In genomic region chr16:89732142-89732917, GRCh38 we compare ENCODE assay signal across 12 cellular contexts. TPM values are rescaled to one million over a fixed set of nuclear protein-coding genes. Genes with fewer than 3 reads are reported as not detected.
A peak's percentile ranks its signal among the peaks of the same experiment; 100 is the strongest.
DNase-seq lines count a peak whose midpoint lies in the region; ATAC-seq, FAIRE-seq and TF ChIP-seq lines count a peak whose summit lies in the region.
"Had no signal": no experiment of that assay in that cellular context is flagged by ENCODE, and none has a peak within 500 bp of the region (broad histone marks: within the 10 kb centered on the region; RNA-seq: fewer than 3 reads in every experiment).

No MANE protein-coding gene starts in this region.

- H3K4me1 ChIP-seq in DND-41 (ENCODE audit: insufficient read depth, low read length): no peaks in the 10 kb centered on the region
- peaks cover 0 to 17% of the 10 kb centered on the region in 2 experiments; a peak in 1 of 5 replicates for H3K4me1 ChIP-seq in K562 (replicated peaks in 1 of 2; ENCODE audit: control insufficient read depth in 2 of 2, insufficient read depth in 2 of 2, low read length in 2 of 2)
- no peaks in the 10 kb centered on the region for H3K4me1 ChIP-seq in aorta (ENCODE audit: control insufficient read depth in 1 of 2, insufficient read depth in 2 of 2, low read length in 2 of 2)
- H3K4me1 ChIP-seq in mucosa of descending colon (ENCODE audit: low read depth): no peaks in the 10 kb centered on the region
- H3K4me1 ChIP-seq: body of pancreas had no signal

- no peak for TF ChIP-seq RAD21 in K562 (CRISPR knock-in tag; conservative IDR thresholded peaks at IDR 0.05 in 1 of 2, IDR thresholded peaks at IDR 0.05 in 1 of 2)

- FAIRE-seq in K562 (lab: Jason Lieb, UNC): no peak

- H3K36me3 ChIP-seq in DND-41 (ENCODE audit: insufficient read depth, low read length) (peaks cover 90% of the 10 kb centered on the region), K562 (ENCODE audit: control insufficient read depth, insufficient read depth, low read length) (peaks cover 96% of the 10 kb centered on the region), aorta (ENCODE audit: control insufficient read depth in 1 of 2, insufficient read depth in 2 of 2, low read length in 1 of 2) (peaks cover 0 to 21% of the 10 kb centered on the region in 2 donors), mucosa of descending colon (ENCODE audit: low read depth) (peaks cover 4% of the 10 kb centered on the region)

- 91% methylated on average over 23 of the region's 24 CpGs for WGBS in K562 (ENCODE audit: insufficient coverage, low coverage, missing lambda C conversion rate)
- 89% methylated on average over 19 to 24 of the region's 24 CpGs for WGBS in aorta, 2 donors

- H3K9ac ChIP-seq in DND-41 (ENCODE audit: low read depth, low read length) (no peak overlapping the region), K562 (ENCODE audit: insufficient read depth in 1 of 2, low read depth in 2 of 2, low read length in 2 of 2) (peak overlapping the region in 1 of 2 experiments; percentile 62; a peak in 1 of 4 replicates)

- peaks cover 39% of the 10 kb centered on the region for H3K79me2 ChIP-seq in DND-41 (ENCODE audit: insufficient read depth, low read length)
- H3K79me2 ChIP-seq in K562 (ENCODE audit: control insufficient read depth, insufficient read depth, low read length): peaks cover 3% of the 10 kb centered on the region; the same call in 1 of the 3 replicates

- H4K20me1 ChIP-seq in DND-41 (ENCODE audit: insufficient read depth, low read length) (peaks cover 62% of the 10 kb centered on the region), K562 (replicated peaks; ENCODE audit: control insufficient read depth, insufficient read depth, low read length) (peaks cover under 1% of the 10 kb centered on the region; the same call in 1 of the 2 replicates)

- H3K4me3 ChIP-seq in DND-41 (ENCODE audit: low read depth in 1 of 2, low read length in 2 of 2) (no peak overlapping the region), K562 (no peak overlapping the region), aorta (ENCODE audit: low read length in 2 of 2) (no peak overlapping the region), mucosa of descending colon (no peak overlapping the region)
- H3K4me3 ChIP-seq: body of pancreas, MG63 had no signal

- no peaks in the 10 kb centered on the region for H3K27me3 ChIP-seq in DND-41 (ENCODE audit: insufficient read depth, low read length, poor library complexity)
- no peaks in the 10 kb centered on the region for H3K27me3 ChIP-seq in K562 (ENCODE audit: control insufficient read depth in 2 of 2, insufficient read depth in 2 of 2, low read length in 2 of 2)
- no peaks in the 10 kb centered on the region for H3K27me3 ChIP-seq in aorta (ENCODE audit: control insufficient read depth in 1 of 2, insufficient read depth in 2 of 2, low read length in 1 of 2)
- H3K27me3 ChIP-seq: body of pancreas, MG63 had no signal

- intact Hi-C loops in K562 (cut with micrococcal nuclease) (no loop called here), aorta (cut with DNase I) (loop anchor here in 1 of 2 donors (10.0 kb wide), 1 partner anchor 52 kb away; no protein-coding TSS in a partner anchor), mucosa of descending colon (cut with DNase I, micrococcal nuclease) (no loop called here), posterior vena cava (cut with DNase I) (no loop called here)

- no peaks in the 10 kb centered on the region for H3K9me1 ChIP-seq in K562 (ENCODE audit: control insufficient read depth, insufficient read depth, low read length)

- POLR2A ChIA-PET in K562 (lab: Yijun Ruan, JAX): interaction anchor here (0.6 to 1.2 kb wide), 7 partner anchors 8 to 32 kb away, joined by 3 to 6 read pairs (median 3); partner anchors contain the start of gene SPATA2L

- H3K4me2 ChIP-seq in DND-41 (ENCODE audit: insufficient read depth, low read length) (no peak overlapping the region), K562 (ENCODE audit: insufficient read depth, low read length) (no peak overlapping the region)

- TF ChIP-seq EP300 in K562 (IDR thresholded peaks at IDR 0.05; ENCODE audit: low read length): no peak

- no TSS peak for BruUV-seq in K562 (replicated peaks; lab: Mats Ljungman, UMichigan)

- DNase-seq in DND-41 (no peak), K562 (ENCODE audit: extremely low read depth in 1 of 4, low spot score in 3 of 4) (no peak), aorta (no peak), mucosa of descending colon (no peak), posterior vena cava (ENCODE audit: low spot score) (no peak)
- DNase-seq: activated CD4-positive, alpha-beta T cell treated with anti-CD3 and anti-CD28 coated beads, Interleukin-2, amount 50 U/mL, for 1 hour; body of pancreas; DMS153; MG63; NCI-H2081 treated with DMSO at 0.1 percent for 48 hours; NCI-H748 treated with DMSO at 0.1 percent for 48 hours had no signal

- in situ Hi-C loops in K562 (cut with MboI): no loop called here

- no peak overlapping the region for H2AFZ ChIP-seq in DND-41 (ENCODE audit: low read depth, low read length)
- H2AFZ ChIP-seq in K562 (ENCODE audit: low read depth, low read length): no peak overlapping the region

- 0 out of 2 replicates have a peak, but pooled peaks have one; percentile 37 for TF ChIP-seq POLR2A in K562 (conservative IDR thresholded peaks at IDR 0.05)

- ATAC-seq in DND-41 (ENCODE audit: insufficient read depth, low read depth) (peak; percentile 35), K562 (no peak; the same call in 2 of the 3 replicates), aorta (ENCODE audit: low FRiP score) (no peak), mucosa of descending colon (no peak)
- ATAC-seq: body of pancreas had no signal

- no peaks in the 10 kb centered on the region for H3K9me3 ChIP-seq in DND-41 (ENCODE audit: insufficient read depth, low read length, severe bottlenecking)
- no peaks in the 10 kb centered on the region for H3K9me3 ChIP-seq in K562 (replicated peaks; ENCODE audit: control insufficient read depth, insufficient read depth, low read depth, low read length)
- no peaks in the 10 kb centered on the region for H3K9me3 ChIP-seq in aorta (ENCODE audit: control insufficient read depth, low read length)
- no peaks in the 10 kb centered on the region for H3K9me3 ChIP-seq in mucosa of descending colon
- H3K9me3 ChIP-seq: body of pancreas, MG63 had no signal

- peak overlapping the region; percentile 27; the same call in 1 of the 2 replicates for H3K27ac ChIP-seq in 22Rv1
- H3K27ac ChIP-seq in DND-41 (ENCODE audit: low read length): no peak overlapping the region
- H3K27ac ChIP-seq in K562 (ENCODE audit: extremely low read depth, low read depth, low read length): no peak overlapping the region
- no peak overlapping the region for H3K27ac ChIP-seq in aorta (ENCODE audit: low read depth in 1 of 2, low read length in 2 of 2)
- H3K27ac ChIP-seq: body of pancreas had no signal

- CTCF ChIA-PET in K562 (lab: Yijun Ruan, JAX; ENCODE audit: low intra/inter-chr PET ratio): no interaction called here

- TF ChIP-seq CTCF in 22Rv1 (IDR thresholded peaks at IDR 0.05) (no peak), DND-41 (IDR thresholded peaks at IDR 0.05; ENCODE audit: borderline replicate concordance, extremely low read depth, low read length, poor library complexity, severe bottlenecking) (no peak), K562 (IDR thresholded peaks at IDR 0.05 in 2 of 3, conservative IDR thresholded peaks at IDR 0.05 in 1 of 3; ENCODE audit: insufficient read depth in 2 of 3, low read depth in 1 of 3, low read length in 3 of 3) (no peak), mucosa of descending colon (IDR thresholded peaks at IDR 0.05) (no peak)

RNA-seq across cellular contexts. Expression of gene ZNF276, which starts 11.0 kb away (rescaled TPM):
- total RNA-seq in K562 (2011; cell fraction: chromatin; rRNA removed; ENCODE audit: low replicate concordance): 123 and 273 TPM in 2 replicates
- total RNA-seq in K562 (2011; cell fraction: nucleolus; rRNA removed): 130 and 136 TPM in 2 replicates
- total RNA-seq in K562 (2011; cell fraction: nucleoplasm; rRNA removed): 112 and 149 TPM in 2 replicates
- total RNA-seq in K562 (2014; rRNA removed): 28.0 and 31.4 TPM in 2 replicates
- 9.2 and 9.8 TPM in 2 replicates for total RNA-seq in K562 (2014; rRNA removed; fragmentation: Illumina TruSeq; extraction: Trizol)
- 13.9 and 16.9 TPM in 2 replicates for total RNA-seq in K562 (2015; rRNA removed; fragmentation: Illumina TruSeq; extraction: Trizol)
- 40.0 and 43.9 TPM in 2 replicates for total RNA-seq in K562 (2021)
- 15.8 and 21.7 TPM in 2 replicates for polyA plus RNA-seq in K562 (2011; rRNA removed)
- 16.1 and 25.5 TPM in 2 replicates for polyA plus RNA-seq in K562 (2011; cell fraction: cytosol; rRNA removed)
- 120 and 167 TPM in 2 replicates for polyA plus RNA-seq in K562 (2011; cell fraction: nucleus; rRNA removed)
- polyA plus RNA-seq in K562 (2012): 27.0 and 27.2 TPM in 2 replicates
- 17.2 and 29.0 TPM in 2 replicates for polyA plus RNA-seq in K562 (2014; fragmentation: Illumina TruSeq; extraction: Trizol)
- polyA plus RNA-seq in K562 (2014; fragmentation: Nextera tagmentation; extraction: Ambion mirVana): under 1 TPM; 0.49 to 0.80 TPM
- 36.7 and 42.4 TPM in 2 replicates for polyA plus RNA-seq in K562 (2014; rRNA removed)
- 6.4 and 10.5 TPM in 2 replicates for polyA minus RNA-seq in K562 (2011; rRNA and poly(A)+ RNA removed)
- 16.7 and 19.7 TPM in 2 replicates for polyA minus RNA-seq in K562 (2011; cell fraction: cytosol; rRNA and poly(A)+ RNA removed)
- 27.6 and 35.0 TPM in 2 replicates for polyA minus RNA-seq in K562 (2011; cell fraction: nucleus; rRNA and poly(A)+ RNA removed)
- total RNA-seq in aorta: 10 to 100 TPM; 23.6 to 30.4 TPM
- polyA plus RNA-seq in aorta: 10 to 100 TPM in 1 of 2 donors, 1 to 10 TPM in 1; 3.3 to 47.7 TPM
- total RNA-seq in mucosa of descending colon: 10 to 100 TPM; 30.5 to 50.4 (median 31.6) TPM
- total RNA-seq in posterior vena cava: 10 to 100 TPM; 16.4 to 17.4 TPM

RNA-seq across cellular contexts. Expression of gene VPS9D1, which starts 11.6 kb away (rescaled TPM):
- total RNA-seq in K562 (2011; cell fraction: chromatin; rRNA removed; ENCODE audit: low replicate concordance): 5.2 and 13.2 TPM in 2 replicates
- total RNA-seq in K562 (2011; cell fraction: nucleolus; rRNA removed): 9.5 and 9.9 TPM in 2 replicates
- 4.3 and 4.5 TPM in 2 replicates for total RNA-seq in K562 (2011; cell fraction: nucleoplasm; rRNA removed)
- total RNA-seq in K562 (2014; rRNA removed) (2.9 and 3.0 TPM in 2 replicates), K562 (2014; rRNA removed; fragmentation: Illumina TruSeq; extraction: Trizol) (0.26 and 0.33 TPM in 2 replicates), K562 (2015; rRNA removed; fragmentation: Illumina TruSeq; extraction: Trizol) (0.58 and 0.94 TPM in 2 replicates), K562 (2021) (3.1 and 3.7 TPM in 2 replicates), aorta (10 to 100 TPM; 10.3 to 15.3 TPM), mucosa of descending colon (10 to 100 TPM; 15.3 to 20.6 (median 16.4) TPM), posterior vena cava (10 to 100 TPM in 1 of 2 donors, 1 to 10 TPM in 1; 8.4 to 11.8 TPM)
- polyA plus RNA-seq in K562 (2011; rRNA removed) (0.95 and 2.9 TPM in 2 replicates), K562 (2014; fragmentation: Illumina TruSeq; extraction: Trizol) (1.1 and 2.7 TPM in 2 replicates), K562 (2014; fragmentation: Nextera tagmentation; extraction: Ambion mirVana) (1 to 10 TPM; 1.0 to 1.4 TPM), K562 (2014; rRNA removed) (3.0 and 3.5 TPM in 2 replicates), aorta (10 to 100 TPM in 1 of 2 donors, 1 to 10 TPM in 1; 5.1 to 34.5 TPM)
- 1.3 and 3.5 TPM in 2 replicates for polyA plus RNA-seq in K562 (2011; cell fraction: cytosol; rRNA removed)
- 9.4 and 15.9 TPM in 2 replicates for polyA plus RNA-seq in K562 (2011; cell fraction: nucleus; rRNA removed)
- polyA plus RNA-seq in K562 (2012): 4.5 and 13.7 TPM in 2 replicates
- polyA minus RNA-seq in K562 (2011; rRNA and poly(A)+ RNA removed): 0.42 and 0.66 TPM in 2 replicates
- polyA minus RNA-seq in K562 (2011; cell fraction: cytosol; rRNA and poly(A)+ RNA removed): 1.8 and 2.7 TPM in 2 replicates
- polyA minus RNA-seq in K562 (2011; cell fraction: nucleus; rRNA and poly(A)+ RNA removed): 2.7 and 2.9 TPM in 2 replicates

RNA-seq across cellular contexts. Expression of gene SPATA2L, which starts 30.8 kb away (rescaled TPM):
- total RNA-seq in K562 (2011; cell fraction: chromatin; rRNA removed; ENCODE audit: low replicate concordance): 4.8 and 30.8 TPM in 2 replicates
- 32.7 and 32.9 TPM in 2 replicates for total RNA-seq in K562 (2011; cell fraction: nucleolus; rRNA removed)
- total RNA-seq in K562 (2011; cell fraction: nucleoplasm; rRNA removed): 10.5 and 10.9 TPM in 2 replicates
- total RNA-seq in K562 (2014; rRNA removed) (17.0 and 19.7 TPM in 2 replicates), K562 (2014; rRNA removed; fragmentation: Illumina TruSeq; extraction: Trizol) (0.26 and 0.47 TPM in 2 replicates), K562 (2015; rRNA removed; fragmentation: Illumina TruSeq; extraction: Trizol) (4.3 and 5.1 TPM in 2 replicates), K562 (2021) (19.2 and 19.4 TPM in 2 replicates), aorta (10 to 100 TPM in 1 of 2 donors, 1 to 10 TPM in 1; 9.1 to 13.4 TPM), mucosa of descending colon (10 to 100 TPM; 12.5 to 21.7 (median 14.4) TPM), posterior vena cava (10 to 100 TPM in 1 of 2 donors, 1 to 10 TPM in 1; 7.9 to 13.0 TPM)
- polyA plus RNA-seq in K562 (2011; rRNA removed) (4.0 and 4.5 TPM in 2 replicates), K562 (2014; fragmentation: Illumina TruSeq; extraction: Trizol) (1.1 and 3.7 TPM in 2 replicates), K562 (2014; fragmentation: Nextera tagmentation; extraction: Ambion mirVana) (under 1 TPM in 1 of 2 experiments, not detected in 1; 0.13 TPM), K562 (2014; rRNA removed) (11.5 and 15.2 TPM in 2 replicates), aorta (10 to 100 TPM in 1 of 2 donors, 1 to 10 TPM in 1; 4.9 to 12.0 TPM)
- polyA plus RNA-seq in K562 (2011; cell fraction: cytosol; rRNA removed): 5.7 and 25.8 TPM in 2 replicates
- polyA plus RNA-seq in K562 (2011; cell fraction: nucleus; rRNA removed): 10.9 and 25.7 TPM in 2 replicates
- 11.3 and 11.6 TPM in 2 replicates for polyA plus RNA-seq in K562 (2012)
- 0.33 and 1.8 TPM in 2 replicates for polyA minus RNA-seq in K562 (2011; rRNA and poly(A)+ RNA removed)
- 7.8 and 11.9 TPM in 2 replicates for polyA minus RNA-seq in K562 (2011; cell fraction: cytosol; rRNA and poly(A)+ RNA removed)
- 5.7 and 11.7 TPM in 2 replicates for polyA minus RNA-seq in K562 (2011; cell fraction: nucleus; rRNA and poly(A)+ RNA removed)

RNA-seq across cellular contexts. Expression of gene CDK10, which starts 45.8 kb away (rescaled TPM):
- total RNA-seq in K562 (2011; cell fraction: chromatin; rRNA removed; ENCODE audit: low replicate concordance): 275 and 586 TPM in 2 replicates
- 284 and 289 TPM in 2 replicates for total RNA-seq in K562 (2011; cell fraction: nucleolus; rRNA removed)
- 252 and 255 TPM in 2 replicates for total RNA-seq in K562 (2011; cell fraction: nucleoplasm; rRNA removed)
- total RNA-seq in K562 (2014; rRNA removed) (40.1 and 55.8 TPM in 2 replicates), K562 (2014; rRNA removed; fragmentation: Illumina TruSeq; extraction: Trizol) (25.5 and 34.8 TPM in 2 replicates), K562 (2015; rRNA removed; fragmentation: Illumina TruSeq; extraction: Trizol) (35.8 and 40.3 TPM in 2 replicates), K562 (2021) (65.1 and 75.4 TPM in 2 replicates), aorta (10 to 100 TPM; 29.9 to 71.1 TPM), mucosa of descending colon (100 to 1,000 TPM in 1 of 3 donors, 10 to 100 TPM in 2; 90.8 to 163 (median 94.5) TPM), posterior vena cava (10 to 100 TPM; 33.7 to 37.5 TPM)
- polyA plus RNA-seq in K562 (2011; rRNA removed) (55.9 and 77.3 TPM in 2 replicates), K562 (2014; fragmentation: Illumina TruSeq; extraction: Trizol) (38.0 and 46.5 TPM in 2 replicates), K562 (2014; fragmentation: Nextera tagmentation; extraction: Ambion mirVana) (1 to 10 TPM; 2.0 to 3.3 TPM), K562 (2014; rRNA removed) (75.0 and 85.1 TPM in 2 replicates), aorta (100 to 1,000 TPM in 1 of 2 donors, 10 to 100 TPM in 1; 24.7 to 134 TPM)
- 39.7 and 56.1 TPM in 2 replicates for polyA plus RNA-seq in K562 (2011; cell fraction: cytosol; rRNA removed)
- 756 and 811 TPM in 2 replicates for polyA plus RNA-seq in K562 (2011; cell fraction: nucleus; rRNA removed)
- 45.3 and 62.2 TPM in 2 replicates for polyA plus RNA-seq in K562 (2012)
- polyA minus RNA-seq in K562 (2011; rRNA and poly(A)+ RNA removed): 21.7 and 25.8 TPM in 2 replicates
- 16.0 and 16.3 TPM in 2 replicates for polyA minus RNA-seq in K562 (2011; cell fraction: cytosol; rRNA and poly(A)+ RNA removed)
- 56.4 and 75.0 TPM in 2 replicates for polyA minus RNA-seq in K562 (2011; cell fraction: nucleus; rRNA and poly(A)+ RNA removed)
